ENCODE assay signal across 19 cellular contexts in the genomic region with DNA sequence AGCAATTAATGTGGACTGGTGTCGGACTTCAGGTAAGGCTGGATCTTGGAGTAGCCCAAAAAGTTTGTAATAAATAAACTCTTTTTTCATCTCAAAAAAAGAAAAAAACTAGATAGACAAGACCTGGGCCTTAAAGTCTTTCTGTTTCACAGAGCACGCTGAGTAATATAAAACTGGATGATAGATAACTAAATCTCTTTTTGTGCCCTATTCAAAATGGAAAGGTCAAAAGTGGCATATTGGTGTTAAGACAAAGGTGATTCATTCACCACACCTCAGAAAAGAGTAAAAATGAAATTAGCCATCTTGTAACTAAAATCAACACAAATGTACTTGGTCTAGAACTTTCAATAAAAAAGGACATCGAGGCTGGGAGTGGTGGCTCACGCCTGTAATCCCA.
"Had no signal": no experiment of that assay in that cellular context is flagged by ENCODE, and none has a peak within 500 bp of the region (broad histone marks: within the 10 kb centered on the region; RNA-seq: fewer than 3 reads in every experiment).

No MANE protein-coding gene starts in this region.

- H3K9me3 ChIP-seq: colonic mucosa, prostate gland, right atrium auricular region, tibial artery had no signal

- H3K27ac Mint-ChIP-seq: brain, endodermal cell, memory B cell, neural progenitor cell had no signal

- H3K36me3 Mint-ChIP-seq: brain, memory B cell, neural progenitor cell had no signal

- H3K4me3 ChIP-seq: colonic mucosa, neural progenitor cell, prostate gland, right atrium auricular region, tibial artery had no signal

- H3K4me3 Mint-ChIP-seq: brain, endodermal cell, memory B cell, neural progenitor cell had no signal

- H3K27ac ChIP-seq: colonic mucosa, epithelial cell of prostate, neural progenitor cell, prostate gland, right atrium auricular region, tibial artery had no signal

- H3K27me3 ChIP-seq: colonic mucosa, neural progenitor cell, right atrium auricular region, tibial artery had no signal

- H3K4me1 ChIP-seq: colonic mucosa, neural progenitor cell, prostate gland, right atrium auricular region, tibial artery had no signal

- H3K27me3 Mint-ChIP-seq: brain, memory B cell had no signal

- DNase-seq: activated CD4-positive, alpha-beta T cell treated with anti-CD3 and anti-CD28 coated beads for 1 hour; activated CD8-positive, alpha-beta memory T cell treated with anti-CD3 and anti-CD28 coated beads for 24 hours; activated gamma-delta T cell treated with Interleukin-2 at 50 U/mL for 16 hours; anterior cingulate cortex; caudate nucleus; colonic mucosa; endodermal cell; foreskin fibroblast; small intestine; stimulated activated CD4-positive, alpha-beta T cell treated with anti-CD3 and anti-CD28 coated beads, Interleukin-15, amount 100 ng/mL, for 24 hours; stimulated activated CD4-positive, alpha-beta T cell treated with anti-CD3 and anti-CD28 coated beads, Interleukin-4, amount 100 ng/mL, for 1 hour; T-helper 1 cell; tibial artery had no signal

- H3K4me1 Mint-ChIP-seq: brain, memory B cell, neural progenitor cell had no signal

- H3K9me3 Mint-ChIP-seq: brain, endodermal cell, memory B cell, neural progenitor cell had no signal
